1 cellular context compared by ENCODE assay signal in the genomic region with DNA sequence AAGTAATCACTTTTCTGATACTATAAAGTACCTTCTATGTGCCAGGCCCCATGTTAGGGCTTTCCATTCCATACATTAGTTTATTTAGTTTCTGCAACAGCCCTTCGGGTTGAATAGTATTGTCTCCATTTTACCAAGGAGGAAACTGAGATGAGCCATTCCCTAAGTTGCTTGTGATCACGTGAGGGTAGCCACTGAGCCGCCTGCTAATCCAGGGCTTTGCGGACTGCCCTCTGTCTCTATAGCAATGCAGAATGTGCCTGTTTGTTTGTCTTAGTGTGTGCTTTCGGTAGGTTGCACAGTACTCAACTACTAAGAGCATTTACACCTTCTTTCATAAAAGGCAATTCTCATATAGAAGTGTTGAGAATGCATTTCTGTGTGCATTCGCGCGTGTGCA.
TF ChIP-seq lines count a peak whose summit lies in the region.

No MANE protein-coding gene starts in this region.

TF ChIP-seq in K562, 482 proteins besides CTCF, POLR2A, EP300 and RAD21 (continued from another document):
- TF ChIP-seq, protein P1, sequence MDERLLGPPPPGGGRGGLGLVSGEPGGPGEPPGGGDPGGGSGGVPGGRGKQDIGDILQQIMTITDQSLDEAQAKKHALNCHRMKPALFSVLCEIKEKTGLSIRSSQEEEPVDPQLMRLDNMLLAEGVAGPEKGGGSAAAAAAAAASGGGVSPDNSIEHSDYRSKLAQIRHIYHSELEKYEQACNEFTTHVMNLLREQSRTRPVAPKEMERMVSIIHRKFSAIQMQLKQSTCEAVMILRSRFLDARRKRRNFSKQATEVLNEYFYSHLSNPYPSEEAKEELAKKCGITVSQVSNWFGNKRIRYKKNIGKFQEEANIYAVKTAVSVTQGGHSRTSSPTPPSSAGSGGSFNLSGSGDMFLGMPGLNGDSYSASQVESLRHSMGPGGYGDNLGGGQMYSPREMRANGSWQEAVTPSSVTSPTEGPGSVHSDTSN (CRISPR knock-in tag; IDR thresholded peaks at IDR 0.05; ENCODE audit: low read depth): no peak
- TF ChIP-seq, protein P1 (tag; conservative IDR thresholded peaks at IDR 0.05; ENCODE audit: low read depth): no peak
- TF ChIP-seq POU5F1 (IDR thresholded peaks at IDR 0.05; ENCODE audit: borderline replicate concordance, low read depth, low read length, partially characterized antibody) (no peak), SREBF2 (CRISPR knock-in tag; IDR thresholded peaks at IDR 0.05) (no peak), USF1 (CRISPR knock-in tag; IDR thresholded peaks at IDR 0.05) (peak; percentile 66), ZFP30 (CRISPR knock-in tag; IDR thresholded peaks at IDR 0.05; ENCODE audit: borderline replicate concordance) (no peak), HOXB6 (CRISPR knock-in tag; IDR thresholded peaks at IDR 0.05; ENCODE audit: borderline replicate concordance) (no peak), ARID2 (IDR thresholded peaks at IDR 0.05) (no peak), KDM1A (IDR thresholded peaks at IDR 0.05) (no peak), ZNF239 (CRISPR knock-in tag; IDR thresholded peaks at IDR 0.05) (no peak), ETV1 (tag; conservative IDR thresholded peaks at IDR 0.05; ENCODE audit: low read depth) (no peak), BHLHE40 (IDR thresholded peaks at IDR 0.05; ENCODE audit: low read length) (peak; percentile 22; the same call in 1 of the 2 replicates), JUNB (CRISPR knock-in tag; conservative IDR thresholded peaks at IDR 0.05) (no peak), GABPB1 (CRISPR knock-in tag; IDR thresholded peaks at IDR 0.05) (no peak), KHSRP (IDR thresholded peaks at IDR 0.05) (no peak), RFX7 (CRISPR knock-in tag; IDR thresholded peaks at IDR 0.05) (no peak), USF2 (CRISPR knock-in tag; IDR thresholded peaks at IDR 0.05) (peak; percentile 44; the same call in 1 of the 2 replicates)
- TF ChIP-seq, protein P2, sequence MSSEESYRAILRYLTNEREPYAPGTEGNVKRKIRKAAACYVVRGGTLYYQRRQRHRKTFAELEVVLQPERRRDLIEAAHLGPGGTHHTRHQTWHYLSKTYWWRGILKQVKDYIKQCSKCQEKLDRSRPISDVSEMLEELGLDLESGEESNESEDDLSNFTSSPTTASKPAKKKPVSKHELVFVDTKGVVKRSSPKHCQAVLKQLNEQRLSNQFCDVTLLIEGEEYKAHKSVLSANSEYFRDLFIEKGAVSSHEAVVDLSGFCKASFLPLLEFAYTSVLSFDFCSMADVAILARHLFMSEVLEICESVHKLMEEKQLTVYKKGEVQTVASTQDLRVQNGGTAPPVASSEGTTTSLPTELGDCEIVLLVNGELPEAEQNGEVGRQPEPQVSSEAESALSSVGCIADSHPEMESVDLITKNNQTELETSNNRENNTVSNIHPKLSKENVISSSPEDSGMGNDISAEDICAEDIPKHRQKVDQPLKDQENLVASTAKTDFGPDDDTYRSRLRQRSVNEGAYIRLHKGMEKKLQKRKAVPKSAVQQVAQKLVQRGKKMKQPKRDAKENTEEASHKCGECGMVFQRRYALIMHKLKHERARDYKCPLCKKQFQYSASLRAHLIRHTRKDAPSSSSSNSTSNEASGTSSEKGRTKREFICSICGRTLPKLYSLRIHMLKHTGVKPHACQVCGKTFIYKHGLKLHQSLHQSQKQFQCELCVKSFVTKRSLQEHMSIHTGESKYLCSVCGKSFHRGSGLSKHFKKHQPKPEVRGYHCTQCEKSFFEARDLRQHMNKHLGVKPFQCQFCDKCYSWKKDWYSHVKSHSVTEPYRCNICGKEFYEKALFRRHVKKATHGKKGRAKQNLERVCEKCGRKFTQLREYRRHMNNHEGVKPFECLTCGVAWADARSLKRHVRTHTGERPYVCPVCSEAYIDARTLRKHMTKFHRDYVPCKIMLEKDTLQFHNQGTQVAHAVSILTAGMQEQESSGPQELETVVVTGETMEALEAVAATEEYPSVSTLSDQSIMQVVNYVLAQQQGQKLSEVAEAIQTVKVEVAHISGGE (CRISPR knock-in tag; IDR thresholded peaks at IDR 0.05): no peak
- TF ChIP-seq, protein P3, sequence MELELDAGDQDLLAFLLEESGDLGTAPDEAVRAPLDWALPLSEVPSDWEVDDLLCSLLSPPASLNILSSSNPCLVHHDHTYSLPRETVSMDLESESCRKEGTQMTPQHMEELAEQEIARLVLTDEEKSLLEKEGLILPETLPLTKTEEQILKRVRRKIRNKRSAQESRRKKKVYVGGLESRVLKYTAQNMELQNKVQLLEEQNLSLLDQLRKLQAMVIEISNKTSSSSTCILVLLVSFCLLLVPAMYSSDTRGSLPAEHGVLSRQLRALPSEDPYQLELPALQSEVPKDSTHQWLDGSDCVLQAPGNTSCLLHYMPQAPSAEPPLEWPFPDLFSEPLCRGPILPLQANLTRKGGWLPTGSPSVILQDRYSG (tag; conservative IDR thresholded peaks at IDR 0.05; ENCODE audit: low read depth): no peak
